9 cellular contexts compared by ENCODE assay signal in genomic region chr2:69917854-69918253, GRCh38. TPM values are rescaled to one million over a fixed set of nuclear protein-coding genes. Genes with fewer than 3 reads are reported as not detected.
A peak's percentile ranks its signal among the peaks of the same experiment; 100 is the strongest.
DNase-seq lines count a peak whose midpoint lies in the region; ATAC-seq, FAIRE-seq and TF ChIP-seq lines count a peak whose summit lies in the region.
"Had no signal": no experiment of that assay in that cellular context is flagged by ENCODE, and none has a peak within 500 bp of the region (broad histone marks: within the 10 kb centered on the region; RNA-seq: fewer than 3 reads in every experiment).

No MANE protein-coding gene starts in this region.

- 50 to 63% (median 55%) methylated on average over 3 of the region's 3 CpGs for WGBS in heart left ventricle, 4 donors

- FAIRE-seq in urothelium cell line (lab: Jason Lieb, UNC): no peak

- ATAC-seq in heart left ventricle (no peak), left ventricle myocardium superior (no peak), GM18907 (IDR thresholded peaks at IDR 0.05; ENCODE audit: unreplicated experiment) (no peak), HG02884 (IDR thresholded peaks at IDR 0.05; ENCODE audit: unreplicated experiment) (no peak)

- peaks cover 10 to 20% (median 16%) of the 10 kb centered on the region in 3 donors for H3K36me3 Mint-ChIP-seq in immature natural killer cell

- H3K27ac ChIP-seq in heart left ventricle: peak overlapping the region in 11 of 12 donors; percentile 21 to 91 (median 43)

- H3K4me1 ChIP-seq in heart left ventricle: peaks cover 0 to 45% (median 14%) of the 10 kb centered on the region in 12 donors

- TF ChIP-seq CTCF in heart left ventricle (IDR thresholded peaks at IDR 0.05): no peak

- peak overlapping the region in 4 of 6 donors; percentile 42 to 62 (median 54) for H3K27ac Mint-ChIP-seq in immature natural killer cell
- H3K27ac Mint-ChIP-seq: activated naive CD8-positive, alpha-beta T cell treated with anti-CD3 and anti-CD28 coated beads, Interleukin-2, amount 10 ng/mL, durations not matched to agents 7 days and 5 days had no signal

- H3K36me3 ChIP-seq in heart left ventricle: peaks cover 0 to 66% (median 45%) of the 10 kb centered on the region in 9 donors

- H3K9me3 ChIP-seq in heart left ventricle: no peaks in the 10 kb centered on the region

- H3K4me3 ChIP-seq in heart left ventricle: peak overlapping the region in 2 of 12 donors; percentile 15 to 87

- H3K9me3 Mint-ChIP-seq in immature natural killer cell: no peaks in the 10 kb centered on the region
- H3K9me3 Mint-ChIP-seq: activated naive CD8-positive, alpha-beta T cell treated with anti-CD3 and anti-CD28 coated beads, Interleukin-2, amount 10 ng/mL, durations not matched to agents 7 days and 5 days had no signal

- no peak for TF ChIP-seq POLR2A in heart left ventricle (IDR thresholded peaks at IDR 0.05)

- intact Hi-C loops in heart left ventricle (cut with DNase I): loop anchor here in 4 of 10 donors (5.0 to 10.0 kb wide), 4 partner anchors 149 to 387 kb away; partner anchors contain the start of gene FAM136A (in 1 of the 4)
- intact Hi-C loops in left ventricle myocardium superior (cut with micrococcal nuclease): no loop called here

- peaks cover 5 to 8% (median 6%) of the 10 kb centered on the region in 3 donors for H3K27me3 Mint-ChIP-seq in immature natural killer cell (ENCODE audit: low read depth in 3 of 3)
- H3K27me3 Mint-ChIP-seq: activated naive CD8-positive, alpha-beta T cell treated with anti-CD3 and anti-CD28 coated beads, Interleukin-2, amount 10 ng/mL, durations not matched to agents 7 days and 5 days had no signal

- DNase-seq in heart left ventricle (no peak), left ventricle myocardium superior (no peak), amniotic epithelial cell (ENCODE audit: low read depth) (peak; percentile 90), immature natural killer cell (no peak), urothelium cell line (ENCODE audit: low spot score) (peak; percentile 28), NCI-H2196 treated with DMSO at 0.1 percent for 48 hours (lab: John Stamatoyannopoulos, UW; ENCODE audit: unreplicated experiment) (no peak)
- DNase-seq: activated naive CD8-positive, alpha-beta T cell treated with anti-CD3 and anti-CD28 coated beads, Interleukin-2, amount 10 ng/mL, durations not matched to agents 7 days and 5 days had no signal

- H3K4me3 Mint-ChIP-seq in immature natural killer cell: peak overlapping the region in 1 of 5 donors; percentile 5
- H3K4me3 Mint-ChIP-seq: activated naive CD8-positive, alpha-beta T cell treated with anti-CD3 and anti-CD28 coated beads, Interleukin-2, amount 10 ng/mL, durations not matched to agents 7 days and 5 days had no signal

- no peaks in the 10 kb centered on the region for H3K27me3 ChIP-seq in heart left ventricle

- H3K4me1 Mint-ChIP-seq in immature natural killer cell: peaks cover 33 to 48% of the 10 kb centered on the region in 2 donors

RNA-seq across cellular contexts. Expression of gene MXD1, which starts 2.9 kb away (rescaled TPM):
- total RNA-seq in heart left ventricle: 10 to 100 TPM in 1 of 9 donors, 1 to 10 TPM in 8; 3.2 to 17.0 (median 5.1) TPM
- polyA plus RNA-seq in heart left ventricle: 1 to 10 TPM; 1.6 to 3.7 TPM
- total RNA-seq in left ventricle myocardium superior: 5.0 TPM
- polyA plus RNA-seq in immature natural killer cell: 10 to 100 TPM; 10.6 to 22.9 (median 18.6) TPM

RNA-seq across cellular contexts. Expression of gene SNRNP27, which starts 24.1 kb away (rescaled TPM):
- total RNA-seq in heart left ventricle: 10 to 100 TPM; 48.4 to 75.4 (median 55.0) TPM
- polyA plus RNA-seq in heart left ventricle: 10 to 100 TPM; 37.5 to 97.8 TPM
- 57.6 TPM for total RNA-seq in left ventricle myocardium superior
- polyA plus RNA-seq in immature natural killer cell: 10 to 100 TPM; 65.4 to 79.7 (median 78.8) TPM

RNA-seq across cellular contexts. Expression of gene ASPRV1, which starts 43.6 kb away (rescaled TPM):
- total RNA-seq in heart left ventricle (under 1 TPM in 8 of 9 donors, not detected in 1; 0.28 to 0.94 (median 0.56) TPM), left ventricle myocardium superior (0.84 TPM)
- polyA plus RNA-seq in heart left ventricle (1 to 10 TPM in 1 of 2 donors, under 1 TPM in 1; 0.50 to 1.4 TPM), immature natural killer cell (1 to 10 TPM in 1 of 3 donors, under 1 TPM in 2; 0.09 to 1.8 (median 0.29) TPM)

Comparison
In these comparisons a context has a peak if more than half of its experiments do, and no peak if none do; other contexts are left out.
1. DNase-seq: peak in amniotic epithelial cell (single experiment) and urothelium cell line (single experiment); none in heart left ventricle (0 of 5), left ventricle myocardium superior (single experiment), immature natural killer cell (0 of 3) and NCI-H2196 treated with DMSO at 0.1 percent for 48 hours (single experiment).